1 cellular context compared by ENCODE assay signal in the genomic region with DNA sequence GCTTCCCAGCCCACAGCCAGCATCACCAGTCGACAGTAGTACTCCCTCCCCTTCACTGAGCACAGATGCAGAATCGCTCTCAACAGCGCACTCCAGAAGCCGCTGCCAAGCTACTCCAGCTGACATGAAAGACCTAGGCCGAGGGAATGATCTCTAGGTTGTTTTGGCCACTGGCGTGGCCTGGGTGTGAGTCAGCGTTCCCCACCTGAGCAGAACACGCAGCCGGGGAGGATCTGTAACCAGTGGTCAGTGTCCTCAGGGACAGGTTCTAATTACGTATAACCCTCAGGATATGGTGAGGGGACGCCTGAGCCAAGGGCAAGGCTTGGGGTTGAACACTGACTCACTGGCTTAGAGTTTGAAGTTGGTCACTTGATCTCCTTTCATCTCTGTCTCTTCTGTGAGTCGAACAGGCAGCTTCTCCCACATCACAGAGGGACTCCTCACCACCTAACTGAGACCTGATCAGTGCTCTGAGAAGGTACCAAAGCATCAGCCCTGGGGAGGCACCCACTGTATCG.
TF ChIP-seq lines count a peak whose summit lies in the region.

No MANE protein-coding gene starts in this region.

TF ChIP-seq in HepG2, 621 proteins besides CTCF, POLR2A, EP300 and RAD21 (continued from another document and continues in another):
- TF ChIP-seq ZNF577 (CRISPR knock-in tag; IDR thresholded peaks at IDR 0.05; ENCODE audit: borderline replicate concordance, low read depth): no peak
- no peak for TF ChIP-seq CENPT (CRISPR knock-in tag; IDR thresholded peaks at IDR 0.05; ENCODE audit: low read depth)
- TF ChIP-seq NFIB (CRISPR knock-in tag; IDR thresholded peaks at IDR 0.05; ENCODE audit: borderline replicate concordance): no peak
- TF ChIP-seq YEATS4 (CRISPR knock-in tag; IDR thresholded peaks at IDR 0.05; ENCODE audit: borderline replicate concordance): no peak
- TF ChIP-seq MIER2 (CRISPR knock-in tag; IDR thresholded peaks at IDR 0.05): no peak
- no peak for TF ChIP-seq PBX3 (CRISPR knock-in tag; IDR thresholded peaks at IDR 0.05; ENCODE audit: borderline replicate concordance)
- no peak for TF ChIP-seq U2AF2 (IDR thresholded peaks at IDR 0.05; ENCODE audit: low read depth, low read length)
- no peak for TF ChIP-seq KMT2B (CRISPR knock-in tag; IDR thresholded peaks at IDR 0.05)
- TF ChIP-seq RBM22 (optimal IDR thresholded peaks at IDR 0.05; ENCODE audit: low read length): no peak
- TF ChIP-seq MAFF (IDR thresholded peaks at IDR 0.05; ENCODE audit: low read depth, low read length): no peak
- TF ChIP-seq, protein P1, sequence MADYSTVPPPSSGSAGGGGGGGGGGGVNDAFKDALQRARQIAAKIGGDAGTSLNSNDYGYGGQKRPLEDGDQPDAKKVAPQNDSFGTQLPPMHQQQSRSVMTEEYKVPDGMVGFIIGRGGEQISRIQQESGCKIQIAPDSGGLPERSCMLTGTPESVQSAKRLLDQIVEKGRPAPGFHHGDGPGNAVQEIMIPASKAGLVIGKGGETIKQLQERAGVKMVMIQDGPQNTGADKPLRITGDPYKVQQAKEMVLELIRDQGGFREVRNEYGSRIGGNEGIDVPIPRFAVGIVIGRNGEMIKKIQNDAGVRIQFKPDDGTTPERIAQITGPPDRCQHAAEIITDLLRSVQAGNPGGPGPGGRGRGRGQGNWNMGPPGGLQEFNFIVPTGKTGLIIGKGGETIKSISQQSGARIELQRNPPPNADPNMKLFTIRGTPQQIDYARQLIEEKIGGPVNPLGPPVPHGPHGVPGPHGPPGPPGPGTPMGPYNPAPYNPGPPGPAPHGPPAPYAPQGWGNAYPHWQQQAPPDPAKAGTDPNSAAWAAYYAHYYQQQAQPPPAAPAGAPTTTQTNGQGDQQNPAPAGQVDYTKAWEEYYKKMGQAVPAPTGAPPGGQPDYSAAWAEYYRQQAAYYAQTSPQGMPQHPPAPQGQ (CRISPR knock-in tag; IDR thresholded peaks at IDR 0.05; ENCODE audit: borderline replicate concordance): no peak
- no peak for TF ChIP-seq ADNP (CRISPR knock-in tag; IDR thresholded peaks at IDR 0.05)
- TF ChIP-seq NBN (conservative IDR thresholded peaks at IDR 0.05): no peak
- TF ChIP-seq, protein P2, sequence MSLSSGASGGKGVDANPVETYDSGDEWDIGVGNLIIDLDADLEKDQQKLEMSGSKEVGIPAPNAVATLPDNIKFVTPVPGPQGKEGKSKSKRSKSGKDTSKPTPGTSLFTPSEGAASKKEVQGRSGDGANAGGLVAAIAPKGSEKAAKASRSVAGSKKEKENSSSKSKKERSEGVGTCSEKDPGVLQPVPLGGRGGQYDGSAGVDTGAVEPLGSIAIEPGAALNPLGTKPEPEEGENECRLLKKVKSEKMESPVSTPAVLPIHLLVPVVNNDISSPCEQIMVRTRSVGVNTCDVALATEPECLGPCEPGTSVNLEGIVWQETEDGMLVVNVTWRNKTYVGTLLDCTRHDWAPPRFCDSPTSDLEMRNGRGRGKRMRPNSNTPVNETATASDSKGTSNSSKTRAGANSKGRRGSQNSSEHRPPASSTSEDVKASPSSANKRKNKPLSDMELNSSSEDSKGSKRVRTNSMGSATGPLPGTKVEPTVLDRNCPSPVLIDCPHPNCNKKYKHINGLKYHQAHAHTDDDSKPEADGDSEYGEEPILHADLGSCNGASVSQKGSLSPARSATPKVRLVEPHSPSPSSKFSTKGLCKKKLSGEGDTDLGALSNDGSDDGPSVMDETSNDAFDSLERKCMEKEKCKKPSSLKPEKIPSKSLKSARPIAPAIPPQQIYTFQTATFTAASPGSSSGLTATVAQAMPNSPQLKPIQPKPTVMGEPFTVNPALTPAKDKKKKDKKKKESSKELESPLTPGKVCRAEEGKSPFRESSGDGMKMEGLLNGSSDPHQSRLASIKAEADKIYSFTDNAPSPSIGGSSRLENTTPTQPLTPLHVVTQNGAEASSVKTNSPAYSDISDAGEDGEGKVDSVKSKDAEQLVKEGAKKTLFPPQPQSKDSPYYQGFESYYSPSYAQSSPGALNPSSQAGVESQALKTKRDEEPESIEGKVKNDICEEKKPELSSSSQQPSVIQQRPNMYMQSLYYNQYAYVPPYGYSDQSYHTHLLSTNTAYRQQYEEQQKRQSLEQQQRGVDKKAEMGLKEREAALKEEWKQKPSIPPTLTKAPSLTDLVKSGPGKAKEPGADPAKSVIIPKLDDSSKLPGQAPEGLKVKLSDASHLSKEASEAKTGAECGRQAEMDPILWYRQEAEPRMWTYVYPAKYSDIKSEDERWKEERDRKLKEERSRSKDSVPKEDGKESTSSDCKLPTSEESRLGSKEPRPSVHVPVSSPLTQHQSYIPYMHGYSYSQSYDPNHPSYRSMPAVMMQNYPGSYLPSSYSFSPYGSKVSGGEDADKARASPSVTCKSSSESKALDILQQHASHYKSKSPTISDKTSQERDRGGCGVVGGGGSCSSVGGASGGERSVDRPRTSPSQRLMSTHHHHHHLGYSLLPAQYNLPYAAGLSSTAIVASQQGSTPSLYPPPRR (CRISPR knock-in tag; IDR thresholded peaks at IDR 0.05; ENCODE audit: borderline replicate concordance): 0 out of 2 replicates have a peak, but pooled peaks have one; percentile 36
- TF ChIP-seq, protein P3, sequence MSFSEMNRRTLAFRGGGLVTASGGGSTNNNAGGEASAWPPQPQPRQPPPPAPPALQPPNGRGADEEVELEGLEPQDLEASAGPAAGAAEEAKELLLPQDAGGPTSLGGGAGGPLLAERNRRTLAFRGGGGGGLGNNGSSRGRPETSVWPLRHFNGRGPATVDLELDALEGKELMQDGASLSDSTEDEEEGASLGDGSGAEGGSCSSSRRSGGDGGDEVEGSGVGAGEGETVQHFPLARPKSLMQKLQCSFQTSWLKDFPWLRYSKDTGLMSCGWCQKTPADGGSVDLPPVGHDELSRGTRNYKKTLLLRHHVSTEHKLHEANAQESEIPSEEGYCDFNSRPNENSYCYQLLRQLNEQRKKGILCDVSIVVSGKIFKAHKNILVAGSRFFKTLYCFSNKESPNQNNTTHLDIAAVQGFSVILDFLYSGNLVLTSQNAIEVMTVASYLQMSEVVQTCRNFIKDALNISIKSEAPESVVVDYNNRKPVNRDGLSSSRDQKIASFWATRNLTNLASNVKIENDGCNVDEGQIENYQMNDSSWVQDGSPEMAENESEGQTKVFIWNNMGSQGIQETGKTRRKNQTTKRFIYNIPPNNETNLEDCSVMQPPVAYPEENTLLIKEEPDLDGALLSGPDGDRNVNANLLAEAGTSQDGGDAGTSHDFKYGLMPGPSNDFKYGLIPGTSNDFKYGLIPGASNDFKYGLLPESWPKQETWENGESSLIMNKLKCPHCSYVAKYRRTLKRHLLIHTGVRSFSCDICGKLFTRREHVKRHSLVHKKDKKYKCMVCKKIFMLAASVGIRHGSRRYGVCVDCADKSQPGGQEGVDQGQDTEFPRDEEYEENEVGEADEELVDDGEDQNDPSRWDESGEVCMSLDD (CRISPR knock-in tag; IDR thresholded peaks at IDR 0.05; ENCODE audit: borderline replicate concordance): no peak; the same call in 1 of the 2 replicates
- TF ChIP-seq TFDP1 (CRISPR knock-in tag; IDR thresholded peaks at IDR 0.05; ENCODE audit: borderline replicate concordance): no peak
- no peak for TF ChIP-seq NAIF1 (CRISPR knock-in tag; IDR thresholded peaks at IDR 0.05; ENCODE audit: borderline replicate concordance)
- no peak for TF ChIP-seq CHD2 (IDR thresholded peaks at IDR 0.05; ENCODE audit: low read depth, low read length)
- no peak for TF ChIP-seq KLF16 (CRISPR knock-in tag; IDR thresholded peaks at IDR 0.05)
- TF ChIP-seq PATZ1 (CRISPR knock-in tag; IDR thresholded peaks at IDR 0.05): 0 out of 2 replicates have a peak, but pooled peaks have one; percentile 19
- no peak for TF ChIP-seq SNAPC4 (CRISPR knock-in tag; IDR thresholded peaks at IDR 0.05)
- no peak for TF ChIP-seq ZNF20 (CRISPR knock-in tag; IDR thresholded peaks at IDR 0.05)
- TF ChIP-seq, protein P4, sequence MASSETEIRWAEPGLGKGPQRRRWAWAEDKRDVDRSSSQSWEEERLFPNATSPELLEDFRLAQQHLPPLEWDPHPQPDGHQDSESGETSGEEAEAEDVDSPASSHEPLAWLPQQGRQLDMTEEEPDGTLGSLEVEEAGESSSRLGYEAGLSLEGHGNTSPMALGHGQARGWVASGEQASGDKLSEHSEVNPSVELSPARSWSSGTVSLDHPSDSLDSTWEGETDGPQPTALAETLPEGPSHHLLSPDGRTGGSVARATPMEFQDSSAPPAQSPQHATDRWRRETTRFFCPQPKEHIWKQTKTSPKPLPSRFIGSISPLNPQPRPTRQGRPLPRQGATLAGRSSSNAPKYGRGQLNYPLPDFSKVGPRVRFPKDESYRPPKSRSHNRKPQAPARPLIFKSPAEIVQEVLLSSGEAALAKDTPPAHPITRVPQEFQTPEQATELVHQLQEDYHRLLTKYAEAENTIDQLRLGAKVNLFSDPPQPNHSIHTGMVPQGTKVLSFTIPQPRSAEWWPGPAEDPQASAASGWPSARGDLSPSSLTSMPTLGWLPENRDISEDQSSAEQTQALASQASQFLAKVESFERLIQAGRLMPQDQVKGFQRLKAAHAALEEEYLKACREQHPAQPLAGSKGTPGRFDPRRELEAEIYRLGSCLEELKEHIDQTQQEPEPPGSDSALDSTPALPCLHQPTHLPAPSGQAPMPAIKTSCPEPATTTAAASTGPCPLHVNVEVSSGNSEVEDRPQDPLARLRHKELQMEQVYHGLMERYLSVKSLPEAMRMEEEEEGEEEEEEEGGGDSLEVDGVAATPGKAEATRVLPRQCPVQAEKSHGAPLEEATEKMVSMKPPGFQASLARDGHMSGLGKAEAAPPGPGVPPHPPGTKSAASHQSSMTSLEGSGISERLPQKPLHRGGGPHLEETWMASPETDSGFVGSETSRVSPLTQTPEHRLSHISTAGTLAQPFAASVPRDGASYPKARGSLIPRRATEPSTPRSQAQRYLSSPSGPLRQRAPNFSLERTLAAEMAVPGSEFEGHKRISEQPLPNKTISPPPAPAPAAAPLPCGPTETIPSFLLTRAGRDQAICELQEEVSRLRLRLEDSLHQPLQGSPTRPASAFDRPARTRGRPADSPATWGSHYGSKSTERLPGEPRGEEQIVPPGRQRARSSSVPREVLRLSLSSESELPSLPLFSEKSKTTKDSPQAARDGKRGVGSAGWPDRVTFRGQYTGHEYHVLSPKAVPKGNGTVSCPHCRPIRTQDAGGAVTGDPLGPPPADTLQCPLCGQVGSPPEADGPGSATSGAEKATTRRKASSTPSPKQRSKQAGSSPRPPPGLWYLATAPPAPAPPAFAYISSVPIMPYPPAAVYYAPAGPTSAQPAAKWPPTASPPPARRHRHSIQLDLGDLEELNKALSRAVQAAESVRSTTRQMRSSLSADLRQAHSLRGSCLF (CRISPR knock-in tag; IDR thresholded peaks at IDR 0.05; ENCODE audit: borderline replicate concordance): no peak
- TF ChIP-seq HMG20A (CRISPR knock-in tag; IDR thresholded peaks at IDR 0.05; ENCODE audit: borderline replicate concordance): peak; percentile 44; the same call in 1 of the 2 replicates
- TF ChIP-seq ZFP41 (CRISPR knock-in tag; IDR thresholded peaks at IDR 0.05; ENCODE audit: borderline replicate concordance): no peak
